In genomic region chr19:37669336-37669963, GRCh38 we compare ENCODE assay signal across 1 cellular context.
TF ChIP-seq lines count a peak whose summit lies in the region.

No MANE protein-coding gene starts in this region.

TF ChIP-seq in H1, 55 proteins besides CTCF, POLR2A, EP300 and RAD21:
- TF ChIP-seq ZNF274 (IDR thresholded peaks at IDR 0.05; ENCODE audit: borderline replicate concordance, extremely low read depth, low read length) = peak; percentile 90
- TF ChIP-seq ATF3 (IDR thresholded peaks at IDR 0.05; ENCODE audit: insufficient read depth, low read depth, low read length) = no peak
- TF ChIP-seq ASH2L (IDR thresholded peaks at IDR 0.05; ENCODE audit: low read length) = no peak
- TF ChIP-seq NRF1 (IDR thresholded peaks at IDR 0.05; ENCODE audit: low read depth, low read length) = no peak
- TF ChIP-seq NANOG (IDR thresholded peaks at IDR 0.05; ENCODE audit: insufficient read depth, low read depth, low read length, poor library complexity, severe bottlenecking) = no peak
